Comparison of ENCODE assay signal across 8 cellular contexts in genomic region chr14:65156568-65157366, GRCh38. TPM values are rescaled to one million over a fixed set of nuclear protein-coding genes. Genes with fewer than 3 reads are reported as not detected.
DNase-seq lines count a peak whose midpoint lies in the region; ATAC-seq, FAIRE-seq and TF ChIP-seq lines count a peak whose summit lies in the region.

No MANE protein-coding gene starts in this region.

- H3K9ac ChIP-seq in kidney (ENCODE audit: low read length in 2 of 2): no peak overlapping the region

- intact Hi-C loops in kidney (cut with DNase I): no loop called here

- DNase-seq in SJCRH30 (peak; percentile 9 to 24), kidney (peak; percentile 75), ureter (ENCODE audit: low spot score) (no peak), NCI-H2171 treated with DMSO at 0.1 percent for 48 hours (lab: John Stamatoyannopoulos, UW) (no peak), NCI-H128 (lab: John Stamatoyannopoulos, UW; ENCODE audit: unreplicated experiment) (no peak)
- DNase-seq in activated CD8-positive, alpha-beta memory T cell treated with anti-CD3 and anti-CD28 coated beads, Interleukin-2, amount 50 U/mL, for 4 hours: no peak

- H3K4me1 ChIP-seq in SJCRH30 (no peaks in the 10 kb centered on the region), kidney (ENCODE audit: control insufficient read depth in 1 of 2, insufficient read depth in 1 of 2, low read depth in 1 of 2, low read length in 2 of 2) (no peaks in the 10 kb centered on the region)

- TF ChIP-seq POLR2A in GM18505 (IDR thresholded peaks at IDR 0.05; ENCODE audit: borderline replicate concordance, extremely low read depth, insufficient read depth, insufficient read length): peak; percentile 35

- H3K36me3 ChIP-seq in SJCRH30 (no peaks in the 10 kb centered on the region), kidney (ENCODE audit: control insufficient read depth in 1 of 2, insufficient read depth in 2 of 2, low read length in 2 of 2) (no peaks in the 10 kb centered on the region)

- no peaks in the 10 kb centered on the region for H3K27me3 ChIP-seq in SJCRH30

- no peak overlapping the region for H3K27ac ChIP-seq in SJCRH30
- H3K27ac ChIP-seq in kidney (ENCODE audit: low read depth in 2 of 2, low read length in 2 of 2): no peak overlapping the region

- FAIRE-seq in kidney (lab: Jason Lieb, UNC): no peak

- no peak for ATAC-seq in GM18505 (IDR thresholded peaks at IDR 0.05; ENCODE audit: unreplicated experiment)
- peak; percentile 70 for ATAC-seq in HG02852 (IDR thresholded peaks at IDR 0.05; ENCODE audit: unreplicated experiment)

- H3K4me3 ChIP-seq in SJCRH30 (no peak overlapping the region), kidney (ENCODE audit: low read length in 2 of 2) (no peak overlapping the region)

- H3K9me3 ChIP-seq in SJCRH30 (replicated peaks) (no peaks in the 10 kb centered on the region), kidney (ENCODE audit: control insufficient read depth in 1 of 2, low read length in 2 of 2) (no peaks in the 10 kb centered on the region)

- TF ChIP-seq CTCF in kidney (IDR thresholded peaks at IDR 0.05; ENCODE audit: borderline replicate concordance, extremely low read depth, insufficient read depth): no peak

RNA-seq across cellular contexts. Expression of gene MAX, which starts 54.5 kb away (rescaled TPM):
- total RNA-seq in SJCRH30 (2014; rRNA removed; shearing (Covaris generic)): 37.4 and 41.8 TPM in 2 replicates
- total RNA-seq in kidney: 89.4 TPM
- 48.9 TPM for polyA plus RNA-seq in kidney (ENCODE audit: insufficient read depth, low read depth, low replicate concordance)
- 109 TPM for total RNA-seq in ureter

Comparison
In these comparisons a context has a peak if more than half of its experiments do, and no peak if none do; other contexts are left out.
1. DNase-seq: peak in SJCRH30 (2 of 2) and kidney (single experiment); none in activated CD8-positive, alpha-beta memory T cell treated with anti-CD3 and anti-CD28 coated beads, Interleukin-2, amount 50 U/mL, for 4 hours (single experiment), ureter (single experiment), NCI-H2171 treated with DMSO at 0.1 percent for 48 hours (single experiment) and NCI-H128 (single experiment).